ENCODE assay signal across 8 cellular contexts in the genomic region with DNA sequence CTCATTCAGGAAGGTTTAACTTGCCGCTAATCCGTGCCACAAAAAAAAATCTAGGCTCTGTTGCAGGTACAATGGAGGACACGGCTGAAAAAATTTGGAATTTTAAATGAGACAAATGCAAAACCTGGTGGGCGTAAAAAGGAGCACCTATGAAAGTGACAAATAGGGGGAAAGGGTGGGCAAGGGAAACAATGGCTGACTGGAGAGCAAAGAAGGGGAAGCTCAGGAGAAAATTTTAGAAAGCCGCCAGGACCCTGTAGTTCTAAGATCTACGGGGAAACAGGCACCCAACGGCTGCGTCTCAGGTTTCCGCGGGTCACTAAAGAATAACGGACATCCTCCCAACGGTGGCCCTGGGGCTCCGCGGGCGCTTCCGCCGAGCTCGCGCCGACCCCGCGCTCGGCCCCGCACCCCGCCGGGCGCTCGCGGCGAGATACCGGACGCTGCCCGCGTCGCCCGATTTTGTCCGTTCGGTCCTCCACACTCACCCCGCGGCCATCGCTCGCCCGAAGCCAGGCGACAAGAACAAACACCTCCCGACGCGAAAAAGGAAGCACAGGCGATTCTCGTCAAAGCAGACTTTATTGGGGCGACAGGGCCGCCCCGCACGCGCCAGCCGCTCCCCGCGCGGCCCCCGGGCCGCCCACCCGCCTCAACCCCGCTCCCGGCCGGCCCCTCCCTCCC. TPM values are rescaled to one million over a fixed set of nuclear protein-coding genes. Genes with fewer than 3 reads are reported as not detected.
A peak's percentile ranks its signal among the peaks of the same experiment; 100 is the strongest.
DNase-seq lines count a peak whose midpoint lies in the region; ATAC-seq, FAIRE-seq and TF ChIP-seq lines count a peak whose summit lies in the region.

No MANE protein-coding gene starts in this region.

- FAIRE-seq in urothelium cell line (lab: Jason Lieb, UNC), result no peak

- H3K27ac Mint-ChIP-seq in neural crest cell (ENCODE audit: unreplicated experiment), result peak overlapping the region; percentile 93

- no peaks in the 10 kb centered on the region for H3K27me3 Mint-ChIP-seq in activated T-cell treated with anti-CD3 and anti-CD28 coated beads, Interleukin-2, amount 50 U/mL, for 4 hours (ENCODE audit: low read depth)
- peaks cover 2% of the 10 kb centered on the region for H3K27me3 Mint-ChIP-seq in neural crest cell (ENCODE audit: low read depth)

- H3K4me1 Mint-ChIP-seq in activated T-cell treated with anti-CD3 and anti-CD28 coated beads, Interleukin-2, amount 50 U/mL, for 4 hours (ENCODE audit: low read depth), result peaks cover 57% of the 10 kb centered on the region
- H3K4me1 Mint-ChIP-seq in neural crest cell, result peaks cover 53% of the 10 kb centered on the region

- TF ChIP-seq CTCF in neural crest cell (conservative IDR thresholded peaks at IDR 0.05), result no peak

- DNase-seq in NCI-H2029 (lab: John Stamatoyannopoulos, UW) (peak; percentile 18), NCI-H2029 treated with DMSO at 0.1 percent for 48 hours (lab: John Stamatoyannopoulos, UW) (no peak), NOMO-1 (lab: John Stamatoyannopoulos, UW; ENCODE audit: unreplicated experiment in 2 of 2) (peak; percentile 32 to 59), fibroblast of peridontal ligament (ENCODE audit: extremely low read depth) (peak; percentile 35), neural crest cell (ENCODE audit: low read depth, low spot score) (no peak), urothelium cell line (ENCODE audit: low spot score) (peak; percentile 50)
- DNase-seq in activated T-cell treated with anti-CD3 and anti-CD28 coated beads, Interleukin-2, amount 50 U/mL, for 4 hours, result peak; percentile 18

- peak; percentile 29 for ATAC-seq in HG03354 (IDR thresholded peaks at IDR 0.05; ENCODE audit: poor library complexity, severe bottlenecking, unreplicated experiment)
- ATAC-seq in activated T-cell treated with anti-CD3 and anti-CD28 coated beads, Interleukin-2, amount 50 U/mL, for 4 hours, result peak; percentile 12 to 19

- peak overlapping the region; percentile 94 for H3K4me3 Mint-ChIP-seq in activated T-cell treated with anti-CD3 and anti-CD28 coated beads, Interleukin-2, amount 50 U/mL, for 4 hours
- H3K4me3 Mint-ChIP-seq in neural crest cell, result peak overlapping the region; percentile 94

- H3K9me3 Mint-ChIP-seq in activated T-cell treated with anti-CD3 and anti-CD28 coated beads, Interleukin-2, amount 50 U/mL, for 4 hours, result no peaks in the 10 kb centered on the region
- no peaks in the 10 kb centered on the region for H3K9me3 Mint-ChIP-seq in neural crest cell

- H3K36me3 Mint-ChIP-seq in activated T-cell treated with anti-CD3 and anti-CD28 coated beads, Interleukin-2, amount 50 U/mL, for 4 hours (ENCODE audit: insufficient read depth), result peaks cover 15% of the 10 kb centered on the region
- H3K36me3 Mint-ChIP-seq in neural crest cell (ENCODE audit: low read depth), result peaks cover 13% of the 10 kb centered on the region

RNA-seq across cellular contexts. Expression of a gene that starts 1.1 kb away (rescaled TPM):
- total RNA-seq in activated T-cell treated with anti-CD3 and anti-CD28 coated beads, Interleukin-2, amount 50 U/mL, for 4 hours, result 10 to 100 TPM; 81.3 to 90.1 (median 88.3) TPM
- total RNA-seq in neural crest cell, result 72.0 and 79.9 TPM in 2 replicates

Comparison
In these comparisons a context has a peak if more than half of its experiments do, and no peak if none do; other contexts are left out.
1. DNase-seq: peak in NCI-H2029 (single experiment), NOMO-1 (2 of 2), activated T-cell treated with anti-CD3 and anti-CD28 coated beads, Interleukin-2, amount 50 U/mL, for 4 hours (single experiment), fibroblast of peridontal ligament (single experiment) and urothelium cell line (single experiment); none in NCI-H2029 treated with DMSO at 0.1 percent for 48 hours (single experiment) and neural crest cell (single experiment).